In the genomic region with DNA sequence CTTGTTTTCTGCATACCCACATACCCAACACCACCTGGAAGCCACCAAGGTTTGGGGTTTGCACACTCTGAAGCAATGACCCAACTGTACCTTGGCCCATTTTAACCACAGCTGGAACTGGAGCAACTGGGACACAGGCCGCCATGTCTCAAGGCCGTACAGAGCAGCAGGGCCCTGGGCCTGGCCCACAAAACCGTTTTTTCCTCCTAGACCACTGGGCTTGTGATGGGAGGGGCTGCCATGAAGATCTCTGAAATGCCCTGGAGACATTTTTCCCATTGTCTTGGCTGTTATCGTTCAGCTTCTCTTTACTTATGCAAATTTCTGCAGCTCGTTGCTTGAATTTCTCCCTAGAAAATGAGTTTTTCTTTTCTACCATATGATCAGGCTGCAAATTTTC, we compare ENCODE assay signal across 9 cellular contexts.
"Had no signal": no experiment of that assay in that cellular context is flagged by ENCODE, and none has a peak within 500 bp of the region (broad histone marks: within the 10 kb centered on the region; RNA-seq: fewer than 3 reads in every experiment).

No MANE protein-coding gene starts in this region.

- DNase-seq: GM23248, GOT3, H7, H9, HCEC 1CT, HFFc6 had no signal

- H3K4me3 Mint-ChIP-seq: H9, HFFc6 had no signal

- H3K27ac ChIP-seq: GM23248 had no signal

- ATAC-seq: HCT116 had no signal

- H3K9ac ChIP-seq: GM23248 had no signal

- H2AFZ ChIP-seq: GM23248 had no signal

- FAIRE-seq: H54 had no signal

- H3K36me3 ChIP-seq: HAP-1 had no signal

- H3K4me3 ChIP-seq: GM23248, HAP-1 had no signal

- H3K27ac Mint-ChIP-seq: H9, HFFc6 had no signal
